In genomic region chr6:24313133-24313476, GRCh38 we compare ENCODE assay signal across 16 cellular contexts. TPM values are rescaled to one million over a fixed set of nuclear protein-coding genes. Genes with fewer than 3 reads are reported as not detected.
"Had no signal": no experiment of that assay in that cellular context is flagged by ENCODE, and none has a peak within 500 bp of the region (broad histone marks: within the 10 kb centered on the region; RNA-seq: fewer than 3 reads in every experiment).

No MANE protein-coding gene starts in this region.

- H3K36me3 ChIP-seq: ascending aorta, lower lobe of right lung had no signal

- H3K4me1 Mint-ChIP-seq: activated CD4-positive, alpha-beta memory T cell treated with anti-CD3 and anti-CD28 coated beads, Interleukin-2, amount 10 ng/mL, durations not matched to agents 7 days and 5 days; activated CD4-positive, alpha-beta T cell treated with anti-CD3 and anti-CD28 coated beads for 36 hours; activated naive CD8-positive, alpha-beta T cell treated with anti-CD3 and anti-CD28 coated beads, Interleukin-2, amount 50 U/mL, for 24 hours; immature natural killer cell; naive thymus-derived CD8-positive, alpha-beta T cell; stimulated activated naive CD8-positive, alpha-beta T cell treated with anti-CD3 and anti-CD28 coated beads, Interleukin-15, amount 100 ng/mL, for 72 hours; T-cell had no signal

- H3K27me3 ChIP-seq: ascending aorta, testis had no signal

- H3K4me3 Mint-ChIP-seq: activated CD4-positive, alpha-beta memory T cell treated with anti-CD3 and anti-CD28 coated beads, Interleukin-2, amount 10 ng/mL, durations not matched to agents 7 days and 5 days; activated CD4-positive, alpha-beta T cell treated with anti-CD3 and anti-CD28 coated beads for 36 hours; activated naive CD8-positive, alpha-beta T cell treated with anti-CD3 and anti-CD28 coated beads, Interleukin-2, amount 50 U/mL, for 24 hours; immature natural killer cell; naive thymus-derived CD8-positive, alpha-beta T cell; stimulated activated naive CD8-positive, alpha-beta T cell treated with anti-CD3 and anti-CD28 coated beads, Interleukin-15, amount 100 ng/mL, for 72 hours; T-cell had no signal

- H3K4me3 ChIP-seq: ascending aorta, lower lobe of right lung, testis had no signal

- H3K27ac ChIP-seq: ascending aorta, lower lobe of right lung, testis, VCaP had no signal

- DNase-seq: activated CD4-positive, alpha-beta memory T cell treated with anti-CD3 and anti-CD28 coated beads, Interleukin-2, amount 10 ng/mL, durations not matched to agents 7 days and 5 days; activated CD4-positive, alpha-beta T cell treated with anti-CD3 and anti-CD28 coated beads for 36 hours; activated naive CD4-positive, alpha-beta T cell; activated naive CD8-positive, alpha-beta T cell treated with anti-CD3 and anti-CD28 coated beads, Interleukin-2, amount 50 U/mL, for 24 hours; effector memory CD4-positive, alpha-beta T cell; erythroblast; immature natural killer cell; lower lobe of right lung; naive thymus-derived CD8-positive, alpha-beta T cell; stimulated activated CD4-positive, alpha-beta T cell treated with anti-CD3 and anti-CD28 coated beads, Interleukin-4, amount 100 ng/mL, for 4 hours; stimulated activated naive CD8-positive, alpha-beta T cell treated with anti-CD3 and anti-CD28 coated beads, Interleukin-15, amount 100 ng/mL, for 72 hours; T-cell; testis had no signal

- H3K27ac Mint-ChIP-seq: activated CD4-positive, alpha-beta memory T cell treated with anti-CD3 and anti-CD28 coated beads, Interleukin-2, amount 10 ng/mL, durations not matched to agents 7 days and 5 days; activated CD4-positive, alpha-beta T cell treated with anti-CD3 and anti-CD28 coated beads for 36 hours; activated naive CD8-positive, alpha-beta T cell treated with anti-CD3 and anti-CD28 coated beads, Interleukin-2, amount 50 U/mL, for 24 hours; immature natural killer cell; naive thymus-derived CD8-positive, alpha-beta T cell; stimulated activated naive CD8-positive, alpha-beta T cell treated with anti-CD3 and anti-CD28 coated beads, Interleukin-15, amount 100 ng/mL, for 72 hours; T-cell had no signal

- H3K4me1 ChIP-seq: ascending aorta, lower lobe of right lung, testis had no signal

- H3K36me3 Mint-ChIP-seq: immature natural killer cell, T-cell had no signal

- H3K9me3 ChIP-seq: ascending aorta, lower lobe of right lung, testis had no signal

- H3K9me3 Mint-ChIP-seq: activated CD4-positive, alpha-beta memory T cell treated with anti-CD3 and anti-CD28 coated beads, Interleukin-2, amount 10 ng/mL, durations not matched to agents 7 days and 5 days had no signal

- ATAC-seq: activated CD4-positive, alpha-beta T cell treated with anti-CD3 and anti-CD28 coated beads for 36 hours; activated naive CD8-positive, alpha-beta T cell treated with anti-CD3 and anti-CD28 coated beads, Interleukin-2, amount 50 U/mL, for 24 hours; naive thymus-derived CD8-positive, alpha-beta T cell; stimulated activated naive CD8-positive, alpha-beta T cell treated with anti-CD3 and anti-CD28 coated beads, Interleukin-15, amount 100 ng/mL, for 72 hours; T-cell had no signal

RNA-seq across cellular contexts. Expression of gene DCDC2, which starts 44.8 kb away (rescaled TPM):
- total RNA-seq: activated CD4-positive, alpha-beta memory T cell treated with anti-CD3 and anti-CD28 coated beads, Interleukin-2, amount 10 ng/mL, durations not matched to agents 7 days and 5 days; ascending aorta; naive thymus-derived CD8-positive, alpha-beta T cell; skeletal muscle tissue had no signal
- polyA plus RNA-seq: immature natural killer cell; naive thymus-derived CD8-positive, alpha-beta T cell had no signal
